1 cellular context compared by ENCODE assay signal in genomic region chr17:45261577-45262515, GRCh38.
TF ChIP-seq lines count a peak whose summit lies in the region.

SPATA32 (minus strand) TSS chr17:45262094; CDS start chr17:45262016, 78 bp downstream.

TF ChIP-seq in H1, 55 proteins besides CTCF, POLR2A, EP300 and RAD21:
- no peak for TF ChIP-seq EGR1 (IDR thresholded peaks at IDR 0.05; ENCODE audit: borderline replicate concordance, low read depth, low read length)
- TF ChIP-seq RNF2 (IDR thresholded peaks at IDR 0.05; ENCODE audit: borderline replicate concordance, low read depth, low read length, missing control alignments, poor library complexity, severe bottlenecking), result no peak
- no peak for TF ChIP-seq RFX5 (IDR thresholded peaks at IDR 0.05; ENCODE audit: borderline replicate concordance, low read depth, low read length)
- peak; percentile 45; the same call in 1 of the 2 replicates for TF ChIP-seq E2F6 (IDR thresholded peaks at IDR 0.05)
- peak; percentile 16; the same call in 1 of the 2 replicates for TF ChIP-seq ATF3 (IDR thresholded peaks at IDR 0.05; ENCODE audit: insufficient read depth, low read depth, low read length)
- TF ChIP-seq RBBP5 (IDR thresholded peaks at IDR 0.05; ENCODE audit: borderline replicate concordance, low read depth, low read length), result peak; percentile 87; the same call in 1 of the 2 replicates
- TF ChIP-seq MAX (IDR thresholded peaks at IDR 0.05), result peak; percentile 75
- TF ChIP-seq ASH2L (IDR thresholded peaks at IDR 0.05; ENCODE audit: low read length), result peak; percentile 92
- TF ChIP-seq JUN (IDR thresholded peaks at IDR 0.05; ENCODE audit: low read depth, low read length), result no peak
- TF ChIP-seq KDM4A (IDR thresholded peaks at IDR 0.05; ENCODE audit: low read depth, low read length, severe bottlenecking), result peak; percentile 71
- TF ChIP-seq SIN3A (conservative IDR thresholded peaks at IDR 0.05 in 1 of 2, IDR thresholded peaks at IDR 0.05 in 1 of 2; ENCODE audit: low read depth in 1 of 2, low read length in 2 of 2), result peak in 1 of 2 experiments; percentile 16; a peak in 1 of 4 replicates
- TF ChIP-seq GTF2F1 (IDR thresholded peaks at IDR 0.05; ENCODE audit: borderline replicate concordance, low read depth, low read length), result no peak
- peak; percentile 90 for TF ChIP-seq CREB1 (IDR thresholded peaks at IDR 0.05)
- peak; percentile 57 for TF ChIP-seq PHF8 (conservative IDR thresholded peaks at IDR 0.05; ENCODE audit: low read depth, low read length)
- peak; percentile 68 for TF ChIP-seq POLR2AphosphoS5 (IDR thresholded peaks at IDR 0.05; ENCODE audit: low read depth, low read length)
- TF ChIP-seq NRF1 (IDR thresholded peaks at IDR 0.05; ENCODE audit: low read depth, low read length), result peak; percentile 59
- TF ChIP-seq CHD2 (IDR thresholded peaks at IDR 0.05; ENCODE audit: low read length), result no peak
- TF ChIP-seq TAF1 (IDR thresholded peaks at IDR 0.05; ENCODE audit: low read depth, low read length), result peak; percentile 33; the same call in 1 of the 2 replicates
- no peak for TF ChIP-seq SP1 (IDR thresholded peaks at IDR 0.05; ENCODE audit: low read depth, low read length)
- TF ChIP-seq TAF7 (optimal IDR thresholded peaks at IDR 0.05; ENCODE audit: borderline replicate concordance, low read depth, low read length), result peak; percentile 30
- TF ChIP-seq KDM5A (IDR thresholded peaks at IDR 0.05; ENCODE audit: low read length), result no peak
- TF ChIP-seq JUND (IDR thresholded peaks at IDR 0.05; ENCODE audit: low read length), result no peak
- TF ChIP-seq SUZ12 (IDR thresholded peaks at IDR 0.05; ENCODE audit: low read length), result no peak
- no peak for TF ChIP-seq ATF2 (IDR thresholded peaks at IDR 0.05; ENCODE audit: low read length)
TF ChIP-seq in H1: peak in this region for 13.
